In the genomic region with DNA sequence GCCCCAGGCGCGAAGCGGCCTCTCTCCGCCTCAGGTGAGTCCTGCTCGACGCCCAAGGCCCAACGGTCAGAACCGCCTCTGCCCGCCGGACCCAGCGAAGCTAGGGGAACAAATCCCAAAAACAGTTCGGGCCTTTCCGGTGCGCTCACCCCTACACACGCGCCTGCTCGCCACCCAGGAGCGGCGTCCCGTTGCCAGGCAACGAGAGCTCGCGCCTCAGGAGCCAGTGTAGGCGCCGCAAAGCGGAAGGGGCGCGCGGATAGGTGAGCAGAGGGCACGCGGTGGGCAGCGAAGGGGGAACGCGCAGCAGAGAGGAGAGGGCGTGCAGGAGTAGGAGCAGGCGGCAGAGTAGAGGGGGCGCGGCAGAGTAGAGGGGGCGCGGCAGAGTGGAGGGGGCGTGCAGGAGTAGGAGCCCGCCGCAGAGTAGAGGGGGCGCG, we compare ENCODE assay signal across 8 cellular contexts. TPM values are rescaled to one million over a fixed set of nuclear protein-coding genes. Genes with fewer than 3 reads are reported as not detected.
A peak's percentile ranks its signal among the peaks of the same experiment; 100 is the strongest.
DNase-seq lines count a peak whose midpoint lies in the region; ATAC-seq and TF ChIP-seq lines count a peak whose summit lies in the region.

Gene DYDC1, minus strand, starts transcription at position 193 of the 437 bp plus-strand sequence. CDS start 4,154 bp downstream, outside the sequence.
Gene DYDC2, plus strand, starts transcription at position 219 of the 437 bp plus-strand sequence. CDS start 5,663 bp downstream, outside the sequence.

- ATAC-seq in GM19452 (IDR thresholded peaks at IDR 0.05; ENCODE audit: unreplicated experiment), result peak; percentile 92
- peak; percentile 22 for ATAC-seq in omental fat pad (ENCODE audit: low FRiP score)

- peak; percentile 41 for DNase-seq in Ammon's horn (ENCODE audit: low spot score)
- DNase-seq in NCI-H128 (lab: John Stamatoyannopoulos, UW; ENCODE audit: unreplicated experiment), result peak; percentile 70
- peak; percentile 49 for DNase-seq in activated CD8-positive, alpha-beta memory T cell treated with anti-CD3 and anti-CD28 coated beads, Interleukin-2, amount 50 U/mL, for 4 hours
- DNase-seq in fibroblast of villous mesenchyme (ENCODE audit: low read depth), result peak; percentile 32
- no peak for DNase-seq in omental fat pad (ENCODE audit: low spot score)
- DNase-seq in GF-D8 (lab: John Stamatoyannopoulos, UW), result no peak
- no peak for DNase-seq in C1 segment of cervical spinal cord (lab: John Stamatoyannopoulos, UW)

- TF ChIP-seq CTCF in fibroblast of villous mesenchyme (IDR thresholded peaks at IDR 0.05; ENCODE audit: insufficient read depth, low read depth, low read length) (no peak), omental fat pad (IDR thresholded peaks at IDR 0.05) (no peak)

- H3K4me3 ChIP-seq in fibroblast of villous mesenchyme (ENCODE audit: low read depth, low read length), result peak within 1 kb of the TSS; percentile 43

RNA-seq across cellular contexts. Expression of gene DYDC1, which starts in this region (rescaled TPM):
- total RNA-seq in fibroblast of villous mesenchyme (not detected in 2 replicates), omental fat pad (not detected)

RNA-seq across cellular contexts. Expression of gene DYDC2, which starts in this region (rescaled TPM):
- total RNA-seq in fibroblast of villous mesenchyme, result under 0.01 TPM in 1 of 2 replicates, not detected in the other
- total RNA-seq in omental fat pad, result not detected

Comparison
In these comparisons a context has a peak if more than half of its experiments do, and no peak if none do; other contexts are left out.
1. Peak in DNase-seq and H3K4me3 ChIP-seq in fibroblast of villous mesenchyme; RNA of the genes that start here not detected or under 1 TPM.
2. Peak in ATAC-seq in omental fat pad; RNA of the genes that start here not detected or under 1 TPM.
3. DNase-seq: peak in Ammon's horn (single experiment), NCI-H128 (single experiment) and activated CD8-positive, alpha-beta memory T cell treated with anti-CD3 and anti-CD28 coated beads, Interleukin-2, amount 50 U/mL, for 4 hours (single experiment); none in omental fat pad (single experiment), GF-D8 (single experiment) and C1 segment of cervical spinal cord (0 of 14).